ENCODE assay signal across 10 cellular contexts in the genomic region with DNA sequence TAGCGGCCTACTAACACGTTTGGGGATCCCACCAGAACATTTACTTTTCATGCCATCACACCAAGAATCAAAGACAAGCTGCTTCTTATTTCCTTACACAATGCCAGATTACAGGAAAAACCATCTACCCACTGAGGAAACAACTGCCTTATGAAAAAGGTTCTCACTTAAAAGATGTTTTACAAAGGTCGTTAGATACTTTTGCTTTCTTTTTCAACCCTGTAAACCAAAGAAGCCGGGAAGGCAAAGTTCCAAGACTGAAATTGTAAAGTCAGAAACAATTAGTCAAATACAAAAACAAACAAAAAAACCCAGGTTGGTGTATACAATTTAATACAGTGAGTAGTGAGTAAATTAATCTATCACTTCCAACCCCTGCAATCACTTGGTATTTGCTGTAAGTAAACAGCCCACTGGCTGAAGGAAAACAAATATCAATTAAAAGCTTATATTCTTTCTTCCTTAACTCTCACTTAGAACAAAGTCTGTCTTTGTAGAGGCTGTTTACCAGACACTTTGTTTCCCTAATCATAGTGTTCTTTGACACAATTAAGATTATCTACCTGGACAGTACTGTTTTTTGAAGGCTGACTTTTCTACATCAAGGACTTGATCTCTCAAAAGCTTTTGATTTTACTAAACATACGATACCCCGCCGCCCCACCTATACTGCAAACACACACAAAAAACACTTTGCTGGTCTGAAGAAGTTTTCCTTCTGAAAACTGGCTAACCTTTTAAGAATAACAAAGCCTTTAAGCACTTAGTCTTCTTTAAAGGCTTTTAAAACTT. TPM values are rescaled to one million over a fixed set of nuclear protein-coding genes. Genes with fewer than 3 reads are reported as not detected.
A peak's percentile ranks its signal among the peaks of the same experiment; 100 is the strongest.
DNase-seq lines count a peak whose midpoint lies in the region; ATAC-seq and TF ChIP-seq lines count a peak whose summit lies in the region.
"Had no signal": no experiment of that assay in that cellular context is flagged by ENCODE, and none has a peak within 500 bp of the region (broad histone marks: within the 10 kb centered on the region; RNA-seq: fewer than 3 reads in every experiment).

No MANE protein-coding gene starts in this region.

- H3K27me3 ChIP-seq in GM06990 (replicated peaks; ENCODE audit: control insufficient read depth, insufficient read depth, low read length), result no peaks in the 10 kb centered on the region
- no peaks in the 10 kb centered on the region for H3K27me3 ChIP-seq in Panc1 (ENCODE audit: control insufficient read depth, insufficient read depth, low read length)
- H3K27me3 ChIP-seq in endocrine pancreas (ENCODE audit: control insufficient read depth, insufficient read depth, low read length), result no peaks in the 10 kb centered on the region
- no peaks in the 10 kb centered on the region for H3K27me3 ChIP-seq in psoas muscle (ENCODE audit: insufficient read depth in 3 of 3, low read length in 2 of 3)

- ATAC-seq in Panc1 (no peak), psoas muscle (no peak), GM18873 (IDR thresholded peaks at IDR 0.05; ENCODE audit: low FRiP score, unreplicated experiment) (no peak)

- intact Hi-C loops in Panc1 (cut with micrococcal nuclease; ENCODE audit: unreplicated experiment), result no loop called here
- intact Hi-C loops in psoas muscle (cut with DNase I), result no loop called here

- H3K27ac ChIP-seq in Panc1 (ENCODE audit: low read length), result 0 out of 2 replicates have a peak overlapping the region, but pooled peaks have one; percentile 14
- no peak overlapping the region for H3K27ac ChIP-seq in psoas muscle

- H3K36me3 ChIP-seq in GM06990 (ENCODE audit: control insufficient read depth, insufficient read depth, low read length) (no peaks in the 10 kb centered on the region), Panc1 (ENCODE audit: control insufficient read depth, insufficient read depth, low read length) (peaks cover 31% of the 10 kb centered on the region; the same call in 1 of the 2 replicates), endocrine pancreas (ENCODE audit: control insufficient read depth, insufficient read depth, low read length) (no peaks in the 10 kb centered on the region), psoas muscle (ENCODE audit: insufficient read depth in 1 of 2, low read depth in 1 of 2) (peaks cover under 1 to 58% of the 10 kb centered on the region in 2 donors)

- in situ Hi-C loops in Panc1 (cut with HindIII; ENCODE audit: low pct_unique_long_range_greater_than_20kb, low sequenced_read_pairs), result no loop called here

- no peak overlapping the region for H3K9ac ChIP-seq in endocrine pancreas (ENCODE audit: control insufficient read depth, insufficient read depth, low read length)

- H3K9me3 ChIP-seq in Panc1 (ENCODE audit: control insufficient read depth, insufficient read depth, low read depth, low read length) (no peaks in the 10 kb centered on the region), endocrine pancreas (ENCODE audit: control insufficient read depth, low read length) (no peaks in the 10 kb centered on the region), psoas muscle (peaks cover 3% of the 10 kb centered on the region)

- no peak for DNase-seq in GM06990 (ENCODE audit: extremely low read depth, insufficient read length)
- no peak for DNase-seq in Panc1 (ENCODE audit: low read depth, low spot score)
- DNase-seq in psoas muscle, result no peak
- no peak for DNase-seq in NCI-H748 treated with DMSO at 0.1 percent for 48 hours (lab: John Stamatoyannopoulos, UW)
- DNase-seq in NOMO-1 (lab: John Stamatoyannopoulos, UW; ENCODE audit: unreplicated experiment in 2 of 2), result no peak
- DNase-seq: DMS153, Kasumi-1, NCI-H446 had no signal

- CTCF ChIA-PET in Panc1 (lab: Charles Lee), result no interaction called here

- 76 to 83% (median 82%) methylated on average over 7 of the region's 7 CpGs for WGBS in psoas muscle, 3 donors

- peaks cover 6% of the 10 kb centered on the region; the same call in 1 of the 2 replicates for H3K4me1 ChIP-seq in Panc1 (ENCODE audit: control insufficient read depth, insufficient read depth, low read length)
- peaks cover 7% of the 10 kb centered on the region for H3K4me1 ChIP-seq in endocrine pancreas (ENCODE audit: control insufficient read depth, insufficient read depth, low read length)
- no peaks in the 10 kb centered on the region for H3K4me1 ChIP-seq in psoas muscle

- TF ChIP-seq CTCF in GM06990 (IDR thresholded peaks at IDR 0.05; ENCODE audit: insufficient read depth, low read length, poor library complexity, severe bottlenecking) (no peak), Panc1 (IDR thresholded peaks at IDR 0.05) (no peak), psoas muscle (IDR thresholded peaks at IDR 0.05) (no peak)

- H3K4me3 ChIP-seq in GM06990 (replicated peaks; ENCODE audit: low read depth, low read length), result peak overlapping the region; percentile 30
- no peak overlapping the region for H3K4me3 ChIP-seq in Panc1 (ENCODE audit: low read depth in 2 of 2, low read length in 2 of 2)
- peak overlapping the region; percentile 59 for H3K4me3 ChIP-seq in endocrine pancreas (ENCODE audit: control insufficient read depth, insufficient read depth, low read length)
- peak overlapping the region; percentile 5 for H3K4me3 ChIP-seq in psoas muscle

- POLR2A ChIA-PET in Panc1 (lab: Charles Lee), result no interaction called here

- no TSS peak for BruUV-seq in Panc1 (replicated peaks; lab: Mats Ljungman, UMichigan)

RNA-seq across cellular contexts. Expression of a gene that starts 18.1 kb away (rescaled TPM):
- 79.8 TPM for total RNA-seq in Panc1 (2021; ENCODE audit: unreplicated experiment)
- polyA plus RNA-seq in Panc1 (2012; ENCODE audit: insufficient read length), result 56.4 TPM
- total RNA-seq in psoas muscle, result 10 to 100 TPM in 2 of 4 donors, 1 to 10 TPM in 2; 8.3 to 11.6 (median 10.0) TPM
- polyA plus RNA-seq in psoas muscle, result 10 to 100 TPM in 2 of 3 donors, 1 to 10 TPM in 1; 6.8 to 15.2 (median 14.3) TPM

Comparison
In these comparisons a context has a peak if more than half of its experiments do, and no peak if none do; other contexts are left out.
1. H3K4me3 ChIP-seq: peak in GM06990 (single experiment), endocrine pancreas (single experiment) and psoas muscle (single experiment); none in Panc1 (0 of 2).